Comparison of ENCODE assay signal across 2 cellular contexts in genomic region chr4:169225812-169226211, GRCh38.
TF ChIP-seq lines count a peak whose summit lies in the region.

No MANE protein-coding gene starts in this region.

TF ChIP-seq in HepG2, 621 proteins besides CTCF, POLR2A, EP300 and RAD21:
- TF ChIP-seq CREB1 (IDR thresholded peaks at IDR 0.05), result peak; percentile 45; the same call in 1 of the 2 replicates
- TF ChIP-seq CREB1 (CRISPR knock-in tag; IDR thresholded peaks at IDR 0.05), result no peak
- TF ChIP-seq LRRFIP1 (CRISPR knock-in tag; conservative IDR thresholded peaks at IDR 0.05), result no peak
TF ChIP-seq in HepG2: peak in this region for 1.

TF ChIP-seq in H1, 55 proteins besides CTCF, POLR2A, EP300 and RAD21:
- TF ChIP-seq SUZ12 (IDR thresholded peaks at IDR 0.05; ENCODE audit: low read length) (no peak), GABPA (IDR thresholded peaks at IDR 0.05; ENCODE audit: borderline replicate concordance, insufficient read depth, low read length) (no peak), EZH2 (IDR thresholded peaks at IDR 0.05; ENCODE audit: low read depth, low read length, severe bottlenecking) (no peak), CBX8 (IDR thresholded peaks at IDR 0.05; ENCODE audit: borderline replicate concordance, low read depth, low read length) (no peak), KDM5A (IDR thresholded peaks at IDR 0.05; ENCODE audit: low read length) (no peak), KDM1A (IDR thresholded peaks at IDR 0.05; ENCODE audit: borderline replicate concordance, low read length) (no peak), USF2 (IDR thresholded peaks at IDR 0.05; ENCODE audit: low read length) (no peak), CHD7 (IDR thresholded peaks at IDR 0.05; ENCODE audit: insufficient replicate concordance, low read length) (no peak), E2F6 (IDR thresholded peaks at IDR 0.05) (no peak), CREB1 (IDR thresholded peaks at IDR 0.05) (no peak), SP2 (IDR thresholded peaks at IDR 0.05; ENCODE audit: low read length) (no peak), CHD1 (IDR thresholded peaks at IDR 0.05; ENCODE audit: low read depth, low read length) (no peak), SAP30 (IDR thresholded peaks at IDR 0.05; ENCODE audit: insufficient read depth, insufficient replicate concordance, low read length) (no peak), POLR2AphosphoS5 (IDR thresholded peaks at IDR 0.05; ENCODE audit: low read depth, low read length) (no peak), NRF1 (IDR thresholded peaks at IDR 0.05; ENCODE audit: low read depth, low read length) (no peak), TCF12 (IDR thresholded peaks at IDR 0.05; ENCODE audit: low read depth, low read length) (no peak), CBX5 (IDR thresholded peaks at IDR 0.05; ENCODE audit: low read depth, low read length) (no peak), CHD2 (IDR thresholded peaks at IDR 0.05; ENCODE audit: low read length) (no peak)
